26 cellular contexts compared by ENCODE assay signal in genomic region chr7:21243265-21243664, GRCh38.
"Had no signal": no experiment of that assay in that cellular context is flagged by ENCODE, and none has a peak within 500 bp of the region (broad histone marks: within the 10 kb centered on the region; RNA-seq: fewer than 3 reads in every experiment).

No MANE protein-coding gene starts in this region.

- H3K4me3 Mint-ChIP-seq: memory B cell; mesothelial cell of epicardium; naive B cell; natural killer cell treated with Interleukin-12 subunit alpha and Interleukin-12 subunit beta and Interleukin-15 and Interleukin-18, amount 100 ng/mL, for 72 hours; neural crest cell; stimulated activated naive CD8-positive, alpha-beta T cell treated with anti-CD3 and anti-CD28 coated beads, Interleukin-15, amount 100 ng/mL, for 72 hours had no signal

- H3K36me3 Mint-ChIP-seq: memory B cell; mesothelial cell of epicardium; naive B cell; natural killer cell treated with Interleukin-12 subunit alpha and Interleukin-12 subunit beta and Interleukin-15 and Interleukin-18, amount 100 ng/mL, for 72 hours had no signal

- H3K9me3 Mint-ChIP-seq: memory B cell; mesothelial cell of epicardium; naive B cell; natural killer cell treated with Interleukin-12 subunit alpha and Interleukin-12 subunit beta and Interleukin-15 and Interleukin-18, amount 100 ng/mL, for 72 hours; neural crest cell; stimulated activated naive CD8-positive, alpha-beta T cell treated with anti-CD3 and anti-CD28 coated beads, Interleukin-15, amount 100 ng/mL, for 72 hours had no signal

- DNase-seq: dorsolateral prefrontal cortex; effector CD8-positive, alpha-beta T cell; foreskin keratinocyte; heart right ventricle; hippocampal formation; kidney; mucosa of descending colon; naive B cell; right lobe of liver; small intestine; stimulated activated CD4-positive, alpha-beta T cell treated with anti-CD3 and anti-CD28 coated beads, Interleukin-15, amount 100 ng/mL, for 24 hours; stimulated activated CD4-positive, alpha-beta T cell treated with anti-CD3 and anti-CD28 coated beads, Interleukin-2, amount 100 ng/mL, for 48 hours; stimulated activated CD8-positive, alpha-beta memory T cell treated with anti-CD3 and anti-CD28 coated beads, Interleukin-4, amount 100 ng/mL, for 48 hours; stimulated activated naive CD4-positive, alpha-beta T cell; stimulated activated naive CD8-positive, alpha-beta T cell treated with anti-CD3 and anti-CD28 coated beads, Interleukin-15, amount 100 ng/mL, for 72 hours; transverse colon; upper lobe of right lung had no signal

- H3K4me1 Mint-ChIP-seq: memory B cell, mesothelial cell of epicardium, naive B cell had no signal

- ATAC-seq: foreskin keratinocyte; gastroesophageal sphincter; heart right ventricle; left lobe of liver; mucosa of descending colon; natural killer cell treated with Interleukin-12 subunit alpha and Interleukin-12 subunit beta and Interleukin-15 and Interleukin-18, amount 100 ng/mL, for 72 hours; right lobe of liver; stimulated activated naive CD8-positive, alpha-beta T cell treated with anti-CD3 and anti-CD28 coated beads, Interleukin-15, amount 100 ng/mL, for 72 hours; upper lobe of right lung had no signal

- H3K27ac Mint-ChIP-seq: memory B cell; mesothelial cell of epicardium; naive B cell; natural killer cell treated with Interleukin-12 subunit alpha and Interleukin-12 subunit beta and Interleukin-15 and Interleukin-18, amount 100 ng/mL, for 72 hours; progenitor cell of endocrine pancreas; stimulated activated naive CD8-positive, alpha-beta T cell treated with anti-CD3 and anti-CD28 coated beads, Interleukin-15, amount 100 ng/mL, for 72 hours had no signal

- FAIRE-seq: colon, endothelial cell of umbilical vein, kidney, small intestine had no signal
